In genomic region chr18:14693051-14693450, GRCh38 we compare ENCODE assay signal across 13 cellular contexts. TPM values are rescaled to one million over a fixed set of nuclear protein-coding genes. Genes with fewer than 3 reads are reported as not detected.
"Had no signal": no experiment of that assay in that cellular context is flagged by ENCODE, and none has a peak within 500 bp of the region (broad histone marks: within the 10 kb centered on the region; RNA-seq: fewer than 3 reads in every experiment).

No MANE protein-coding gene starts in this region.

RNA-seq across cellular contexts. Expression of gene ANKRD30B, which starts 54.9 kb away (rescaled TPM):
- total RNA-seq: activated B cell treated with CpG ODN at 0.5 μM for 24 hours; activated CD4-positive, alpha-beta memory T cell treated with anti-CD3 and anti-CD28 coated beads for 36 hours; activated CD4-positive, alpha-beta memory T cell treated with anti-CD3 and anti-CD28 coated beads, Interleukin-2, amount 10 ng/mL, durations not matched to agents 7 days and 5 days; activated CD4-positive, alpha-beta T cell treated with anti-CD3 and anti-CD28 coated beads for 36 hours; activated CD4-positive, alpha-beta T cell treated with anti-CD3 and anti-CD28 coated beads, Interleukin-2, amount 10 ng/mL, durations not matched to agents 24 days and 14 days; activated CD8-positive, alpha-beta memory T cell treated with anti-CD3 and anti-CD28 coated beads for 36 hours; activated CD8-positive, alpha-beta memory T cell treated with anti-CD3 and anti-CD28 coated beads, Interleukin-2, amount 10 ng/mL, durations not matched to agents 7 days and 5 days; activated CD8-positive, alpha-beta T cell treated with anti-CD3 and anti-CD28 coated beads for 36 hours; activated CD8-positive, alpha-beta T cell treated with anti-CD3 and anti-CD28 coated beads, Interleukin-2, amount 10 ng/mL, durations not matched to agents 7 days and 5 days; activated T-cell treated with anti-CD3 and anti-CD28 coated beads, Interleukin-2, amount 50 U/mL, for 4 hours; T-helper 17 cell; T-helper 2 cell treated with Interferon-gamma antibody and Interleukin-4, amounts not matched to agents 100 ng/mL and 5 ng/mL, for 36 hours; WTC11 had no signal
